In genomic region chr2:235670974-235671787, GRCh38 we compare ENCODE assay signal across 9 cellular contexts.
DNase-seq lines count a peak whose midpoint lies in the region; ATAC-seq and TF ChIP-seq lines count a peak whose summit lies in the region.
"Had no signal": no experiment of that assay in that cellular context is flagged by ENCODE, and none has a peak within 500 bp of the region (broad histone marks: within the 10 kb centered on the region; RNA-seq: fewer than 3 reads in every experiment).

No MANE protein-coding gene starts in this region.

- POLR2A ChIA-PET in RWPE1 (lab: Yijun Ruan, JAX; ENCODE audit: low non-redundant PET), result no interaction called here

- H3K4me1 ChIP-seq in hepatocyte (ENCODE audit: insufficient read depth), result peaks cover 9% of the 10 kb centered on the region

- H3K9me2 ChIP-seq in hepatocyte (replicated peaks; ENCODE audit: insufficient read depth), result no peaks in the 10 kb centered on the region

- ATAC-seq in stimulated activated naive CD8-positive, alpha-beta T cell treated with anti-CD3 and anti-CD28 coated beads, Interleukin-15, amount 100 ng/mL, for 72 hours, result no peak
- no peak for ATAC-seq in GM19455 (IDR thresholded peaks at IDR 0.05; ENCODE audit: unreplicated experiment)
- no peak for ATAC-seq in HG02588 (IDR thresholded peaks at IDR 0.05; ENCODE audit: unreplicated experiment)

- H3K27ac ChIP-seq in RWPE1 (0 out of 2 replicates have a peak overlapping the region, but pooled peaks have one; percentile 26), hepatocyte (no peak overlapping the region)

- peaks cover 62% of the 10 kb centered on the region for H4K20me1 ChIP-seq in hepatocyte (ENCODE audit: insufficient read depth, poor library complexity, severe bottlenecking)

- WGBS in hepatocyte (ENCODE audit: low lambda C conversion rate, missing lambda C conversion rate), result 23% methylated on average over 61 of the region's 64 CpGs

- H3K27me3 Mint-ChIP-seq in stimulated activated naive CD8-positive, alpha-beta T cell treated with anti-CD3 and anti-CD28 coated beads, Interleukin-15, amount 100 ng/mL, for 72 hours, result peaks cover 74% of the 10 kb centered on the region

- no peaks in the 10 kb centered on the region for H3K4me1 Mint-ChIP-seq in stimulated activated naive CD8-positive, alpha-beta T cell treated with anti-CD3 and anti-CD28 coated beads, Interleukin-15, amount 100 ng/mL, for 72 hours

- H3K27me3 ChIP-seq in hepatocyte, result peaks cover 18% of the 10 kb centered on the region

- TF ChIP-seq CTCF in RWPE1 (conservative IDR thresholded peaks at IDR 0.05; ENCODE audit: low read depth), result no peak; the same call in 1 of the 2 replicates
- TF ChIP-seq CTCF in hepatocyte (IDR thresholded peaks at IDR 0.05; ENCODE audit: poor library complexity), result no peak

- peaks cover 62% of the 10 kb centered on the region for H3K79me2 ChIP-seq in hepatocyte

- H3K9me3 ChIP-seq in hepatocyte (ENCODE audit: low read depth), result no peaks in the 10 kb centered on the region

- H3K4me2 ChIP-seq in hepatocyte, result peak overlapping the region; percentile 95

- DNase-seq in NCI-H2081 (lab: John Stamatoyannopoulos, UW), result peak; percentile 47 to 70
- no peak for DNase-seq in NCI-H2081 treated with DMSO at 0.1 percent for 48 hours (lab: John Stamatoyannopoulos, UW)
- no peak for DNase-seq in RWPE1 (ENCODE audit: low spot score)
- DNase-seq in hepatocyte (ENCODE audit: low spot score), result peak; percentile 10
- no peak for DNase-seq in stimulated activated naive CD8-positive, alpha-beta T cell treated with anti-CD3 and anti-CD28 coated beads, Interleukin-15, amount 100 ng/mL, for 72 hours
- no peak for DNase-seq in activated CD4-positive, alpha-beta T cell treated with anti-CD3 and anti-CD28 coated beads, Interleukin-2, amount 50 U/mL, for 48 hours
- DNase-seq: cortex of kidney had no signal

- no peaks in the 10 kb centered on the region for H3K36me3 ChIP-seq in hepatocyte (replicated peaks; ENCODE audit: insufficient read depth, low read depth)

- H3K4me3 ChIP-seq in hepatocyte, result peak overlapping the region; percentile 39

- no peak overlapping the region for H3K27ac Mint-ChIP-seq in stimulated activated naive CD8-positive, alpha-beta T cell treated with anti-CD3 and anti-CD28 coated beads, Interleukin-15, amount 100 ng/mL, for 72 hours

- CTCF ChIA-PET in RWPE1 (lab: Yijun Ruan, JAX), result interaction anchor here (0.6 to 1.4 kb wide), 5 partner anchors 75 to 541 kb away, joined by 3 to 5 read pairs (median 3); no protein-coding TSS in a partner anchor

- H2AFZ ChIP-seq in hepatocyte, result no peak overlapping the region

- no peaks in the 10 kb centered on the region for H3K9me3 Mint-ChIP-seq in stimulated activated naive CD8-positive, alpha-beta T cell treated with anti-CD3 and anti-CD28 coated beads, Interleukin-15, amount 100 ng/mL, for 72 hours

- H3K4me3 Mint-ChIP-seq in stimulated activated naive CD8-positive, alpha-beta T cell treated with anti-CD3 and anti-CD28 coated beads, Interleukin-15, amount 100 ng/mL, for 72 hours, result peak overlapping the region; percentile 6 to 53

Comparison
In these comparisons a context has a peak if more than half of its experiments do, and no peak if none do; other contexts are left out.
1. DNase-seq: peak in NCI-H2081 (2 of 2) and hepatocyte (single experiment); none in NCI-H2081 treated with DMSO at 0.1 percent for 48 hours (single experiment), RWPE1 (single experiment), stimulated activated naive CD8-positive, alpha-beta T cell treated with anti-CD3 and anti-CD28 coated beads, Interleukin-15, amount 100 ng/mL, for 72 hours (0 of 2) and activated CD4-positive, alpha-beta T cell treated with anti-CD3 and anti-CD28 coated beads, Interleukin-2, amount 50 U/mL, for 48 hours (0 of 2).